8 cellular contexts compared by ENCODE assay signal in genomic region chr1:37692834-37693175, GRCh38. TPM values are rescaled to one million over a fixed set of nuclear protein-coding genes. Genes with fewer than 3 reads are reported as not detected.
DNase-seq lines count a peak whose midpoint lies in the region; ATAC-seq, FAIRE-seq and TF ChIP-seq lines count a peak whose summit lies in the region.

No MANE protein-coding gene starts in this region.

- intact Hi-C loops in HCT116 (cut with micrococcal nuclease): loop anchor here (5.0 to 10.0 kb wide), 3 partner anchors 99 to 1142 kb away; partner anchors contain the start of genes MANEAL and SNIP1
- intact Hi-C loops in K562 (cut with micrococcal nuclease): loop anchor here (2.0 to 5.0 kb wide), 4 partner anchors 136 to 319 kb away; partner anchors contain the start of genes DNALI1, MTF1, SF3A3 and UTP11

- H3K4me3 ChIP-seq in A549 (peak overlapping the region; percentile 81), HCT116 (replicated peaks in 1 of 2; ENCODE audit: low read depth in 1 of 2, low read length in 2 of 2) (peak overlapping the region; percentile 97 to 100), K562 (peak overlapping the region; percentile 92)

- DNase-seq in A549 (ENCODE audit: low read depth in 1 of 2, low spot score in 1 of 2) (peak in 1 of 2 experiments; percentile 12), HCT116 (ENCODE audit: low read depth, low spot score) (no peak), K562 (ENCODE audit: extremely low read depth in 1 of 4, low spot score in 3 of 4) (peak in 1 of 4 experiments; percentile 37), mesothelial cell of epicardium (ENCODE audit: low spot score in 2 of 2, unreplicated experiment in 2 of 2) (no peak), midbrain (lab: John Stamatoyannopoulos, UW) (no peak), GM19240 (ENCODE audit: insufficient read length, low spot score) (no peak), NCI-H1694 treated with DMSO at 0.1 percent for 48 hours (lab: John Stamatoyannopoulos, UW) (no peak)

- H3K4me2 ChIP-seq in A549: peak overlapping the region; percentile 86
- peak overlapping the region; percentile 90 for H3K4me2 ChIP-seq in HCT116 (ENCODE audit: low read length)
- peak overlapping the region; percentile 94 for H3K4me2 ChIP-seq in K562 (ENCODE audit: insufficient read depth, low read length)

- H4K20me1 ChIP-seq in HCT116 (ENCODE audit: insufficient read depth): peaks cover 5% of the 10 kb centered on the region; the same call in 1 of the 2 replicates
- H4K20me1 ChIP-seq in K562 (replicated peaks; ENCODE audit: control insufficient read depth, insufficient read depth, low read length): no peaks in the 10 kb centered on the region

- H3K27me3 ChIP-seq in HCT116 (ENCODE audit: insufficient read depth, low read length) (no peaks in the 10 kb centered on the region), K562 (ENCODE audit: control insufficient read depth in 2 of 2, insufficient read depth in 2 of 2, low read length in 2 of 2) (no peaks in the 10 kb centered on the region)

- TF ChIP-seq EP300 in A549 (IDR thresholded peaks at IDR 0.05) (no peak), K562 (IDR thresholded peaks at IDR 0.05; ENCODE audit: low read length) (no peak)

- H2AFZ ChIP-seq in HCT116 (ENCODE audit: low read depth, low read length, poor library complexity, severe bottlenecking): no peak overlapping the region
- peak overlapping the region; percentile 90 for H2AFZ ChIP-seq in K562 (ENCODE audit: low read depth, low read length)

- TF ChIP-seq RAD21 in A549 (conservative IDR thresholded peaks at IDR 0.05 in 1 of 2, IDR thresholded peaks at IDR 0.05 in 1 of 2) (no peak), HCT116 (IDR thresholded peaks at IDR 0.05; ENCODE audit: low read depth) (no peak), K562 (CRISPR knock-in tag; conservative IDR thresholded peaks at IDR 0.05 in 1 of 2, IDR thresholded peaks at IDR 0.05 in 1 of 2) (no peak)

- H3K79me2 ChIP-seq in HCT116 (ENCODE audit: insufficient read depth, low read length) (peaks cover 86% of the 10 kb centered on the region), K562 (ENCODE audit: control insufficient read depth, insufficient read depth, low read length) (peaks cover 78% of the 10 kb centered on the region)

- peaks cover 20% of the 10 kb centered on the region; the same call in 2 of the 3 replicates for H3K4me1 ChIP-seq in A549
- H3K4me1 ChIP-seq in HCT116 (ENCODE audit: control insufficient read depth in 1 of 2, insufficient read depth in 2 of 2, low read length in 2 of 2): peaks cover 16 to 22% of the 10 kb centered on the region in 2 experiments
- H3K4me1 ChIP-seq in K562 (replicated peaks in 1 of 2; ENCODE audit: control insufficient read depth in 2 of 2, insufficient read depth in 2 of 2, low read length in 2 of 2): peaks cover 19 to 32% of the 10 kb centered on the region in 2 experiments

- peaks cover 33 to 39% of the 10 kb centered on the region in 2 experiments for H3K36me3 ChIP-seq in HCT116 (ENCODE audit: control insufficient read depth in 1 of 2, insufficient read depth in 2 of 2, low read length in 2 of 2)
- peaks cover 55% of the 10 kb centered on the region for H3K36me3 ChIP-seq in K562 (ENCODE audit: control insufficient read depth, insufficient read depth, low read length)

- ATAC-seq in A549: 0 out of 6 replicates have a peak, but pooled peaks of 1 of the 2 experiments have one; percentile 0
- ATAC-seq in HCT116: no peak
- ATAC-seq in K562: no peak
- ATAC-seq in HG03520 (IDR thresholded peaks at IDR 0.05; ENCODE audit: unreplicated experiment): no peak

- no peaks in the 10 kb centered on the region for H3K9me3 ChIP-seq in A549
- H3K9me3 ChIP-seq in HCT116 (ENCODE audit: control insufficient read depth in 1 of 2, insufficient read depth in 1 of 2, low read depth in 1 of 2, low read length in 2 of 2): no peaks in the 10 kb centered on the region
- no peaks in the 10 kb centered on the region for H3K9me3 ChIP-seq in K562 (replicated peaks; ENCODE audit: control insufficient read depth, insufficient read depth, low read depth, low read length)

- H3K9me3 Mint-ChIP-seq in mesothelial cell of epicardium: no peaks in the 10 kb centered on the region

- H3K27ac Mint-ChIP-seq in mesothelial cell of epicardium: no peak overlapping the region

- H3K4me1 Mint-ChIP-seq in mesothelial cell of epicardium: peaks cover 33% of the 10 kb centered on the region

- no peaks in the 10 kb centered on the region for H3K9me1 ChIP-seq in K562 (ENCODE audit: control insufficient read depth, insufficient read depth, low read length)

- peak overlapping the region; percentile 99 for H3K4me3 Mint-ChIP-seq in mesothelial cell of epicardium

- CTCF ChIA-PET in A549 (lab: Yijun Ruan, JAX): interaction anchor here (0.7 to 2.5 kb wide), 4 partner anchors 9 to 205 kb away, joined by 3 to 8 read pairs (median 4); no protein-coding TSS in a partner anchor
- CTCF ChIA-PET in HCT116 (lab: Charles Lee): interaction anchor here (1.1 kb wide), 1 partner anchor 73 kb away, joined by 4 read pairs; no protein-coding TSS in a partner anchor
- CTCF ChIA-PET in K562 (lab: Yijun Ruan, JAX; ENCODE audit: low intra/inter-chr PET ratio): no interaction called here

- H3K9me2 ChIP-seq in HCT116 (ENCODE audit: insufficient read depth): no peaks in the 10 kb centered on the region

- TF ChIP-seq POLR2A in A549 (IDR thresholded peaks at IDR 0.05; ENCODE audit: low read length) (no peak), HCT116 (IDR thresholded peaks at IDR 0.05; ENCODE audit: borderline replicate concordance, extremely low read depth, insufficient read depth, insufficient read length) (no peak), K562 (conservative IDR thresholded peaks at IDR 0.05) (no peak)

- H3K27me3 Mint-ChIP-seq in mesothelial cell of epicardium (ENCODE audit: low read depth): no peaks in the 10 kb centered on the region

- RAD21 ChIA-PET in HCT116 (lab: Charles Lee; ENCODE audit: low non-redundant PET in 1 of 2, low total read pairs in 2 of 2, uncharacterized antibody in 2 of 2, unreplicated experiment in 2 of 2): no interaction called here

- peaks cover 4% of the 10 kb centered on the region for H3K36me3 Mint-ChIP-seq in mesothelial cell of epicardium

- POLR2A ChIA-PET in A549 (lab: Yijun Ruan, JAX): interaction anchor here (0.8 kb wide), 1 partner anchor 114 kb away, joined by 3 read pairs; no protein-coding TSS in a partner anchor
- POLR2A ChIA-PET in HCT116 (lab: Charles Lee): interaction anchor here (1.0 to 1.3 kb wide), 2 partner anchors 8 to 116 kb away, joined by 3 read pairs; partner anchors contain the start of gene YRDC
- POLR2A ChIA-PET in K562 (lab: Yijun Ruan, JAX): interaction anchor here (0.5 to 5.4 kb wide), 6 partner anchors 9 to 287 kb away, joined by 3 to 49 read pairs (median 4); no protein-coding TSS in a partner anchor

- TSS peak; percentile 80 for BruUV-seq in HCT116 (replicated peaks; lab: Mats Ljungman, UMichigan)
- BruUV-seq in K562 (replicated peaks; lab: Mats Ljungman, UMichigan): TSS peak; percentile 71

- TF ChIP-seq CTCF in A549 (IDR thresholded peaks at IDR 0.05) (no peak), HCT116 (IDR thresholded peaks at IDR 0.05 in 2 of 3, conservative IDR thresholded peaks at IDR 0.05 in 1 of 3; ENCODE audit: borderline replicate concordance in 1 of 3, insufficient read depth in 1 of 3, low read depth in 2 of 3, low read length in 2 of 3) (no peak), K562 (IDR thresholded peaks at IDR 0.05 in 2 of 3, conservative IDR thresholded peaks at IDR 0.05 in 1 of 3; ENCODE audit: insufficient read depth in 2 of 3, low read depth in 1 of 3, low read length in 3 of 3) (no peak), mesothelial cell of epicardium (IDR thresholded peaks at IDR 0.05; ENCODE audit: unreplicated experiment) (no peak)

- H3K9ac ChIP-seq in HCT116 (ENCODE audit: low read length): peak overlapping the region; percentile 99
- peak overlapping the region; percentile 95 to 98 for H3K9ac ChIP-seq in K562 (ENCODE audit: insufficient read depth in 1 of 2, low read depth in 2 of 2, low read length in 2 of 2)

- FAIRE-seq in A549 (lab: Jason Lieb, UNC): no peak
- no peak for FAIRE-seq in K562 (lab: Jason Lieb, UNC)

- H3K27ac ChIP-seq in A549 (peak overlapping the region; percentile 76 to 90), HCT116 (ENCODE audit: low read depth, low read length) (peak overlapping the region; percentile 76), K562 (ENCODE audit: extremely low read depth, low read depth, low read length) (peak overlapping the region; percentile 90)

- in situ Hi-C loops in K562 (cut with MboI): no loop called here

- WGBS in A549 (ENCODE audit: missing lambda C conversion rate): 4% methylated on average over 5 of the region's 16 CpGs
- 1% methylated on average over 16 of the region's 16 CpGs for WGBS in K562 (ENCODE audit: insufficient coverage, low coverage, missing lambda C conversion rate)

RNA-seq across cellular contexts. Expression of gene CDCA8, which starts 0.5 kb away (rescaled TPM):
- polyA plus RNA-seq in A549 (2011; rRNA removed) (24.2 and 26.8 TPM in 2 replicates), A549 (2017; fragmentation: RNase III; extraction: RNeasy Plus Mini Kit Qiagen cat#74134 plus additional on column Dnase treatment) (31.4 to 37.1 TPM (median 32.1 TPM) in 3 replicates), K562 (2011; rRNA removed) (118 and 120 TPM in 2 replicates), K562 (2014; fragmentation: Illumina TruSeq; extraction: Trizol) (117 and 124 TPM in 2 replicates), K562 (2014; fragmentation: Nextera tagmentation; extraction: Ambion mirVana) (100 to 1,000 TPM in 1 of 2 experiments, 10 to 100 TPM in 1; 84.3 to 148 TPM), K562 (2014; rRNA removed) (74.1 and 81.7 TPM in 2 replicates)
- polyA plus RNA-seq in A549 (2012; cell fraction: cytosol; rRNA removed): 36.4 and 43.3 TPM in 2 replicates
- 46.9 and 49.6 TPM in 2 replicates for polyA plus RNA-seq in A549 (2012; cell fraction: nucleus; rRNA removed)
- 18.5 and 21.5 TPM in 2 replicates for polyA minus RNA-seq in A549 (2011; rRNA and poly(A)+ RNA removed)
- total RNA-seq in HCT116 (2021; ENCODE audit: unreplicated experiment) (51.7 TPM), K562 (2014; rRNA removed) (26.4 and 29.3 TPM in 2 replicates), K562 (2014; rRNA removed; fragmentation: Illumina TruSeq; extraction: Trizol) (35.8 and 38.3 TPM in 2 replicates), K562 (2015; rRNA removed; fragmentation: Illumina TruSeq; extraction: Trizol) (34.4 and 37.7 TPM in 2 replicates), K562 (2021) (72.5 and 81.8 TPM in 2 replicates), mesothelial cell of epicardium (12.8 to 14.6 TPM (median 13.5 TPM) in 3 replicates)
- 66.8 and 76.0 TPM in 2 replicates for polyA plus RNA-seq in HCT116 (2012)
- 55.0 and 75.1 TPM in 2 replicates for total RNA-seq in K562 (2011; cell fraction: chromatin; rRNA removed; ENCODE audit: low replicate concordance)
- 60.3 and 62.5 TPM in 2 replicates for total RNA-seq in K562 (2011; cell fraction: nucleolus; rRNA removed)
- total RNA-seq in K562 (2011; cell fraction: nucleoplasm; rRNA removed): 61.4 and 63.4 TPM in 2 replicates
- 99.5 and 121 TPM in 2 replicates for polyA plus RNA-seq in K562 (2011; cell fraction: cytosol; rRNA removed)
- 89.5 and 92.0 TPM in 2 replicates for polyA plus RNA-seq in K562 (2011; cell fraction: nucleus; rRNA removed)
- polyA plus RNA-seq in K562 (2012): 72.5 and 78.6 TPM in 2 replicates
- 68.8 and 84.8 TPM in 2 replicates for polyA minus RNA-seq in K562 (2011; rRNA and poly(A)+ RNA removed)
- 44.7 and 47.7 TPM in 2 replicates for polyA minus RNA-seq in K562 (2011; cell fraction: cytosol; rRNA and poly(A)+ RNA removed)
- polyA minus RNA-seq in K562 (2011; cell fraction: nucleus; rRNA and poly(A)+ RNA removed): 24.9 and 31.9 TPM in 2 replicates

RNA-seq across cellular contexts. Expression of gene RSPO1, which starts 58.1 kb away (rescaled TPM):
- polyA plus RNA-seq in A549 (2011; rRNA removed) (0.07 TPM in 1 of 2 replicates, not detected in the other), A549 (2017; fragmentation: RNase III; extraction: RNeasy Plus Mini Kit Qiagen cat#74134 plus additional on column Dnase treatment) (0.05 to 0.12 TPM in 2 of 3 replicates, not detected in the other), K562 (2011; rRNA removed) (not detected in 2 replicates), K562 (2014; fragmentation: Illumina TruSeq; extraction: Trizol) (not detected in 2 replicates), K562 (2014; fragmentation: Nextera tagmentation; extraction: Ambion mirVana) (not detected), K562 (2014; rRNA removed) (not detected in 2 replicates)
- polyA plus RNA-seq in A549 (2012; cell fraction: cytosol; rRNA removed): 0.05 and 0.09 TPM in 2 replicates
- 0.04 TPM in 1 of 2 replicates, not detected in the other for polyA plus RNA-seq in A549 (2012; cell fraction: nucleus; rRNA removed)
- not detected in 2 replicates for polyA minus RNA-seq in A549 (2011; rRNA and poly(A)+ RNA removed)
- total RNA-seq in HCT116 (2021; ENCODE audit: unreplicated experiment) (0.15 TPM), K562 (2014; rRNA removed) (not detected in 2 replicates), K562 (2014; rRNA removed; fragmentation: Illumina TruSeq; extraction: Trizol) (not detected in 2 replicates), K562 (2015; rRNA removed; fragmentation: Illumina TruSeq; extraction: Trizol) (not detected in 2 replicates), K562 (2021) (not detected in 2 replicates), mesothelial cell of epicardium (0.20 to 0.51 TPM (median 0.43 TPM) in 3 replicates)
- polyA plus RNA-seq in HCT116 (2012): 0.11 and 0.12 TPM in 2 replicates
- not detected in 2 replicates for total RNA-seq in K562 (2011; cell fraction: chromatin; rRNA removed; ENCODE audit: low replicate concordance)
- not detected in 2 replicates for total RNA-seq in K562 (2011; cell fraction: nucleolus; rRNA removed)
- total RNA-seq in K562 (2011; cell fraction: nucleoplasm; rRNA removed): not detected in 2 replicates
- polyA plus RNA-seq in K562 (2011; cell fraction: cytosol; rRNA removed): not detected in 2 replicates
- not detected in 2 replicates for polyA plus RNA-seq in K562 (2011; cell fraction: nucleus; rRNA removed)
- polyA plus RNA-seq in K562 (2012): not detected in 2 replicates
- polyA minus RNA-seq in K562 (2011; rRNA and poly(A)+ RNA removed): not detected in 2 replicates
- polyA minus RNA-seq in K562 (2011; cell fraction: cytosol; rRNA and poly(A)+ RNA removed): not detected in 2 replicates
- not detected in 2 replicates for polyA minus RNA-seq in K562 (2011; cell fraction: nucleus; rRNA and poly(A)+ RNA removed)

Comparison
In these comparisons a context has a peak if more than half of its experiments do, and no peak if none do; other contexts are left out.
1. Of the 35 proteins assayed by ChIP-seq in both K562 and A549: peak only in K562: MAX and SREBF2; only in A549: none; in both: none; in neither: 33.